ENCODE assay signal across 23 cellular contexts in genomic region chr3:185555948-185556347, GRCh38. TPM values are rescaled to one million over a fixed set of nuclear protein-coding genes. Genes with fewer than 3 reads are reported as not detected.
"Had no signal": no experiment of that assay in that cellular context is flagged by ENCODE, and none has a peak within 500 bp of the region (broad histone marks: within the 10 kb centered on the region; RNA-seq: fewer than 3 reads in every experiment).

No MANE protein-coding gene starts in this region.

- H3K4me3 Mint-ChIP-seq: activated CD4-positive, alpha-beta T cell treated with anti-CD3 and anti-CD28 coated beads, Interleukin-2, amount 10 ng/mL, durations not matched to agents 7 days and 5 days; activated naive CD4-positive, alpha-beta T cell treated with anti-CD3 and anti-CD28 coated beads, Interleukin-2, amount 10 ng/mL, durations not matched to agents 7 days and 5 days; activated naive CD8-positive, alpha-beta T cell treated with anti-CD3 and anti-CD28 coated beads, Interleukin-2, amount 50 U/mL, for 24 hours; activated T-cell treated with anti-CD3 and anti-CD28 coated beads, Interleukin-2, amount 50 U/mL, for 4 hours; central memory CD8-positive, alpha-beta T cell; immature natural killer cell; nephron had no signal

- H3K4me1 ChIP-seq: gastrocnemius medialis, tibial artery had no signal

- H3K27ac ChIP-seq: coronary artery, gastrocnemius medialis, heart right ventricle, tibial artery had no signal

- H3K4me3 ChIP-seq: coronary artery, gastrocnemius medialis, heart right ventricle, tibial artery had no signal

- H3K27me3 ChIP-seq: gastrocnemius medialis had no signal

- ATAC-seq: activated CD4-positive, CD25-positive, alpha-beta regulatory T cell treated with anti-CD3 and anti-CD28 coated beads, Interleukin-2, amount 50 U/mL, for 24 hours; activated naive CD8-positive, alpha-beta T cell treated with anti-CD3 and anti-CD28 coated beads, Interleukin-2, amount 50 U/mL, for 24 hours; activated T-cell treated with anti-CD3 and anti-CD28 coated beads, Interleukin-2, amount 50 U/mL, for 4 hours; gastrocnemius medialis; heart right ventricle had no signal

- H3K36me3 Mint-ChIP-seq: activated naive CD4-positive, alpha-beta T cell treated with anti-CD3 and anti-CD28 coated beads, Interleukin-2, amount 10 ng/mL, durations not matched to agents 7 days and 5 days; immature natural killer cell had no signal

- H3K27ac Mint-ChIP-seq: activated CD4-positive, alpha-beta T cell treated with anti-CD3 and anti-CD28 coated beads, Interleukin-2, amount 10 ng/mL, durations not matched to agents 7 days and 5 days; activated naive CD4-positive, alpha-beta T cell treated with anti-CD3 and anti-CD28 coated beads, Interleukin-2, amount 10 ng/mL, durations not matched to agents 7 days and 5 days; activated naive CD8-positive, alpha-beta T cell treated with anti-CD3 and anti-CD28 coated beads, Interleukin-2, amount 50 U/mL, for 24 hours; immature natural killer cell; nephron had no signal

- H3K9me3 ChIP-seq: gastrocnemius medialis, heart right ventricle, tibial artery had no signal

- H3K36me3 ChIP-seq: gastrocnemius medialis, heart right ventricle, tibial artery had no signal

- DNase-seq: activated CD4-positive, alpha-beta T cell treated with anti-CD3 and anti-CD28 coated beads, Interleukin-2, amount 10 ng/mL, durations not matched to agents 7 days and 5 days; activated CD8-positive, alpha-beta memory T cell treated with anti-CD3 and anti-CD28 coated beads, Interleukin-2, amount 50 U/mL, for 4 hours; activated effector memory CD4-positive, alpha-beta T cell treated with Interleukin-2 at 50 U/mL for 16 hours; activated naive CD4-positive, alpha-beta T cell treated with anti-CD3 and anti-CD28 coated beads, Interleukin-2, amount 10 ng/mL, durations not matched to agents 7 days and 5 days; activated naive CD8-positive, alpha-beta T cell treated with anti-CD3 and anti-CD28 coated beads, Interleukin-2, amount 50 U/mL, for 24 hours; activated T-cell treated with anti-CD3 and anti-CD28 coated beads, Interleukin-2, amount 50 U/mL, for 4 hours; aorta; gastrocnemius medialis; heart right ventricle; immature natural killer cell; kidney glomerular epithelial cell; retina; stimulated activated CD4-positive, alpha-beta T cell treated with anti-CD3 and anti-CD28 coated beads, Interleukin-12 subunit alpha, Interleukin-12 subunit beta, amount 100 ng/mL, for 4 hours; stimulated activated CD4-positive, alpha-beta T cell treated with anti-CD3 and anti-CD28 coated beads, Interleukin-1b, Interleukin-23, amount 100 ng/mL, for 48 hours; stimulated activated CD8-positive, alpha-beta memory T cell treated with anti-CD3 and anti-CD28 coated beads, Interleukin-4, amount 100 ng/mL, for 48 hours; stimulated activated naive CD4-positive, alpha-beta T cell treated with Interleukin-2 at 50 U/mL for 16 hours; substantia nigra; tibial artery had no signal

- H3K9me3 Mint-ChIP-seq: activated CD4-positive, alpha-beta T cell treated with anti-CD3 and anti-CD28 coated beads, Interleukin-2, amount 10 ng/mL, durations not matched to agents 7 days and 5 days; activated naive CD4-positive, alpha-beta T cell treated with anti-CD3 and anti-CD28 coated beads, Interleukin-2, amount 10 ng/mL, durations not matched to agents 7 days and 5 days; activated naive CD8-positive, alpha-beta T cell treated with anti-CD3 and anti-CD28 coated beads, Interleukin-2, amount 50 U/mL, for 24 hours; activated T-cell treated with anti-CD3 and anti-CD28 coated beads, Interleukin-2, amount 50 U/mL, for 4 hours; central memory CD8-positive, alpha-beta T cell; immature natural killer cell; nephron had no signal

RNA-seq across cellular contexts. Expression of gene LIPH, which starts 3.6 kb away (rescaled TPM):
- total RNA-seq: activated CD4-positive, alpha-beta T cell treated with anti-CD3 and anti-CD28 coated beads, Interleukin-2, amount 10 ng/mL, durations not matched to agents 7 days and 5 days; T-helper 1 cell treated with Interleukin-12 subunit alpha and Interleukin-12 subunit beta and Interleukin-4 antibody, amounts not matched to agents 30 ng/mL and 1 ng/mL, for 36 hours had no signal
- polyA plus RNA-seq: heart right ventricle had no signal
